Comparison of ENCODE assay signal across 10 cellular contexts in genomic region chr15:98785796-98786581, GRCh38.
DNase-seq lines count a peak whose midpoint lies in the region; ATAC-seq, FAIRE-seq and TF ChIP-seq lines count a peak whose summit lies in the region.
"Had no signal": no experiment of that assay in that cellular context is flagged by ENCODE, and none has a peak within 500 bp of the region (broad histone marks: within the 10 kb centered on the region; RNA-seq: fewer than 3 reads in every experiment).

No MANE protein-coding gene starts in this region.

- peaks cover 24% of the 10 kb centered on the region for H3K4me1 Mint-ChIP-seq in mesothelial cell of epicardium

- no peaks in the 10 kb centered on the region for H3K27me3 Mint-ChIP-seq in mesothelial cell of epicardium (ENCODE audit: low read depth)

- ATAC-seq in GM18867 (IDR thresholded peaks at IDR 0.05; ENCODE audit: unreplicated experiment) (peak; percentile 70), HG02840 (IDR thresholded peaks at IDR 0.05; ENCODE audit: low FRiP score, unreplicated experiment) (peak; percentile 73)

- no peak overlapping the region for H3K4me3 Mint-ChIP-seq in mesothelial cell of epicardium
- H3K4me3 Mint-ChIP-seq: IgD-negative memory B cell had no signal

- no peak for TF ChIP-seq CTCF in mesothelial cell of epicardium (IDR thresholded peaks at IDR 0.05; ENCODE audit: unreplicated experiment)

- DNase-seq in NCI-H526 treated with DMSO at 0.1 percent for 48 hours (lab: John Stamatoyannopoulos, UW) (peak; percentile 73), mesothelial cell of epicardium (ENCODE audit: low spot score in 2 of 2, unreplicated experiment in 2 of 2) (no peak), GM19239 (ENCODE audit: insufficient read length, low spot score) (no peak), NAMALWA (ENCODE audit: low spot score) (no peak), anterior cingulate cortex (lab: John Stamatoyannopoulos, UW) (no peak), putamen (ENCODE audit: low spot score) (no peak)

- peak overlapping the region; percentile 37 for H3K27ac Mint-ChIP-seq in mesothelial cell of epicardium
- H3K27ac Mint-ChIP-seq: IgD-negative memory B cell had no signal

- no peaks in the 10 kb centered on the region for H3K36me3 Mint-ChIP-seq in mesothelial cell of epicardium

- FAIRE-seq in GM19239 (lab: Jason Lieb, UNC): no peak
- FAIRE-seq: bronchial epithelial cell had no signal

- no peaks in the 10 kb centered on the region for H3K9me3 Mint-ChIP-seq in mesothelial cell of epicardium
- H3K9me3 Mint-ChIP-seq: IgD-negative memory B cell had no signal
